ENCODE assay signal across 8 cellular contexts in the genomic region with DNA sequence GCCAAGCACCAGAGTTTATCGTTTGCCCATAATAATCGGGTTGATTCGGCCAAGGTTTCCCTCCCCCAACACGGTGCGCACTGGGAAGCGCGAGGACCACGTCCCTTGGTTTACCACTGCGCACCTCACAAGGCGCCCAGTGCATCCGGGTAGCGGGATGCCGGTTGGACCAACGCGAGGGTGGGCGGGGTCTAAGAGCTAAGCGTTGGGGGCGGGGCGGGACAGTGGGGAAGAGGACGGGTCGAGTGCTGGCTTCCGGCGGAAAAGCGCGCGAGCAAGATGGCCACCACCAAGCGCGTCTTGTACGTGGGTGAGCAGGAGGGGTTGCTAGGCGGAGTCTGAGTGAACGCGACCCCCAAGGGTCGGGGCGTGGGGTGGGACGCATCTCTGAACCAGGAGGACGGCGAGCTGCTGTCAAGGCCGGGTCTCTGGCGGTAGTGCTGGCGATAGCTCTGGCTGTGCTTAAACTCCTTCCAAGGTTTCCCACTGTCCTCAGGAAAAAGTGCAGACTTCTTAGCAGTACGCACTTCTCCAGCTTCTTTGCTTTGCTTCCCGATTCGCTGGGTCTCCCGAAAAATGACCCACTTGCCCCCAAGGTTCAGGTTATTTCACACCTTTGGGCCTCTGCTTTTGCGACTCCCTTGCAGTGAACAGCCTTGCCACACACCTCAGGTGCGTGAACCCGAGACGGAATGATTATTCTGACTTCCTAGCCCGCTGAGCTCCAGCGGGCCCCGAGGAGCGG. TPM values are rescaled to one million over a fixed set of nuclear protein-coding genes. Genes with fewer than 3 reads are reported as not detected.
DNase-seq lines count a peak whose midpoint lies in the region; ATAC-seq and TF ChIP-seq lines count a peak whose summit lies in the region.

A gene (plus strand): TSS at position 261 of the 745 bp plus-strand sequence. CDS start 19 bp downstream, at position 280.

- TF ChIP-seq CTCF in BE2C (IDR thresholded peaks at IDR 0.05; ENCODE audit: low read depth, low read length), result no peak

- H3K27ac ChIP-seq in effector memory CD4-positive, alpha-beta T cell (ENCODE audit: insufficient read depth, low read length, poor library complexity, severe bottlenecking), result peak within 1 kb of the TSS; percentile 76

- H3K9me3 ChIP-seq in BE2C, result no peaks in the 10 kb centered on the region
- no peaks in the 10 kb centered on the region for H3K9me3 ChIP-seq in effector memory CD4-positive, alpha-beta T cell (ENCODE audit: control insufficient read depth, low read length)

- peaks cover 4% of the 10 kb centered on the region; the same call in 1 of the 2 replicates for H3K36me3 ChIP-seq in BE2C
- peaks cover 37% of the 10 kb centered on the region for H3K36me3 ChIP-seq in effector memory CD4-positive, alpha-beta T cell (ENCODE audit: control insufficient read depth, insufficient read depth, low read length)

- CTCF ChIA-PET in activated CD8-positive, alpha-beta memory T cell treated with anti-CD3 and anti-CD28 coated beads for 36 hours (lab: Charles Lee), result interaction anchor here (0.5 to 1.4 kb wide), 4 partner anchors 53 to 123 kb away, joined by 3 to 4 read pairs (median 3); no protein-coding TSS in a partner anchor

- POLR2A ChIA-PET in activated CD8-positive, alpha-beta memory T cell treated with anti-CD3 and anti-CD28 coated beads for 36 hours (lab: Charles Lee), result interaction anchor here (0.6 to 1.3 kb wide), 5 partner anchors 13 to 485 kb away, joined by 3 to 7 read pairs (median 3); no protein-coding TSS in a partner anchor

- H3K4me3 ChIP-seq in BE2C (ENCODE audit: low read depth, low read length), result peak within 1 kb of the TSS; percentile 87
- peak within 1 kb of the TSS; percentile 75 for H3K4me3 ChIP-seq in effector memory CD4-positive, alpha-beta T cell (ENCODE audit: insufficient read depth, low read depth, low read length, poor library complexity, severe bottlenecking)

- peak; percentile 83 for ATAC-seq in GM19438 (IDR thresholded peaks at IDR 0.05; ENCODE audit: low read depth, unreplicated experiment)

- DNase-seq in BE2C (peak; percentile 91), HT-29 (ENCODE audit: low spot score) (peak; percentile 91), NOMO-1 treated with DMSO at 0.1 percent for 48 hours (lab: John Stamatoyannopoulos, UW; ENCODE audit: unreplicated experiment) (peak; percentile 88), medulla oblongata (ENCODE audit: extremely low spot score) (peak; percentile 94)
- DNase-seq in effector memory CD4-positive, alpha-beta T cell, result peak; percentile 77 to 83 (median 78)
- peak; percentile 95 to 100 (median 98) for DNase-seq in stimulated activated CD4-positive, alpha-beta T cell treated with anti-CD3 and anti-CD28 coated beads, TNF-alpha, amount 100 ng/mL, for 48 hours (ENCODE audit: low read depth in 3 of 3)

- no peaks in the 10 kb centered on the region for H3K4me1 ChIP-seq in BE2C
- peaks cover 8% of the 10 kb centered on the region for H3K4me1 ChIP-seq in effector memory CD4-positive, alpha-beta T cell (ENCODE audit: control insufficient read depth, insufficient read depth, low read length, poor library complexity, severe bottlenecking)

- no peaks in the 10 kb centered on the region for H3K27me3 ChIP-seq in BE2C
- H3K27me3 ChIP-seq in effector memory CD4-positive, alpha-beta T cell (replicated peaks; ENCODE audit: control insufficient read depth, insufficient read depth, low read length, poor library complexity, severe bottlenecking), result no peaks in the 10 kb centered on the region

RNA-seq across cellular contexts. Expression of the gene that starts here (rescaled TPM):
- 98.5 TPM for polyA plus RNA-seq in BE2C (2012; ENCODE audit: insufficient read depth, insufficient read length, low read depth)
- total RNA-seq in HT-29 (2014; rRNA removed; shearing (Covaris generic)), result 34.8 and 38.8 TPM in 2 replicates
- 10 to 100 TPM; 62.9 to 66.0 TPM for total RNA-seq in activated CD8-positive, alpha-beta memory T cell treated with anti-CD3 and anti-CD28 coated beads for 36 hours

Comparison
In these comparisons a context has a peak if more than half of its experiments do, and no peak if none do; other contexts are left out.
1. Peak in every context shown above with its lines: DNase-seq, ATAC-seq, H3K4me3 ChIP-seq and H3K27ac ChIP-seq.